Comparison of ENCODE assay signal across 15 cellular contexts in the genomic region with DNA sequence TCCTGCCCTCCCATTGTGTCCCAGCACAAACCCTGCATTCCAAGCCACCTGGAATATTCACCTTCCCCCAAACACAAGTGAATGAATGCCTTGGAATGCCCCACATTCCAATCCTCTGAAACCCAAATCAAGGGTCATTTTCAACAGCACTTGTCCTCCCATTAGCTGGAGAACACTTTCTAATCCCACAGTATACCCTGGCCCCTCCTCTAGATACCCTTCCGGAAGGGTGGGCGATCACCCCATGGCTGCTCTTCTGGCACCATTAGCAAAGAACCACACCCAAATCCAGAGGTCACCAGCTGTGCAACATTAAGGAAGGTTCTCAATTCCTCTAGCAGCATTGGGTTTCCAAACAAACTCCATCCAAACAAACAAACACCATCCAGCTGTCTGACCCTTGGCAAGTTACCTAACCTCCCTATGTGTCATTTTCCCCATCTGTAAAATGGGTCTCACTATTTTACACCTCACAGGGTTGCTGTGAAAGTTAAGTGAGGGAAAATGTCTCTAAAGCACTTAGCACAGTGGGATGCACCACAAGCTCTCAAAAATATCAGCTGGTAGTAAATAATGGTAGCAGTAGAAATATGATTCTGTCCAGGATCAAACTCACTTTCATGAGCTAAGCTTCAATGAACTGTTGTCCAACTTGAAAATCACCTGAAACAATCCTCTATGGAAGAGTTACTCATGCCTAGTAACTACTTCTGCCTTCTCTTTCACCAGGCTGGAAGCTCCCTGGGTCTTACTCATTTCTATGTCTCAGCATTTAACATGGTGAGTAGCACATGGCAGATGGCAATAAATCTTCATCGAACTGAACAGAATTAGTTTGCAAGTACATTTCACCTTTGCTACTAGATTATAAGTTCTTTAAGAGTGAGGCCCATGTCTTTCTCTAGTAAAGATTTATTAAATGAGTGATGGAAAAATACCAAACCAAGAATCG. TPM values are rescaled to one million over a fixed set of nuclear protein-coding genes. Genes with fewer than 3 reads are reported as not detected.
DNase-seq lines count a peak whose midpoint lies in the region; ATAC-seq, FAIRE-seq and TF ChIP-seq lines count a peak whose summit lies in the region.
"Had no signal": no experiment of that assay in that cellular context is flagged by ENCODE, and none has a peak within 500 bp of the region (broad histone marks: within the 10 kb centered on the region; RNA-seq: fewer than 3 reads in every experiment).

No MANE protein-coding gene starts in this region.

- H4K20me1 ChIP-seq in HepG2 (ENCODE audit: insufficient read depth, low read length) = no peaks in the 10 kb centered on the region

- H3K27ac ChIP-seq in HepG2 (ENCODE audit: extremely low read length, insufficient read depth, low read length) (no peak overlapping the region), right lobe of liver (no peak overlapping the region), ascending aorta (peak overlapping the region; percentile 54 to 99), vagina (peak overlapping the region; percentile 94)

- no TSS peak for BruUV-seq in HepG2 (replicated peaks; lab: Mats Ljungman, UMichigan)

- CTCF ChIA-PET in HepG2 (lab: Yijun Ruan, JAX; ENCODE audit: low intra/inter-chr PET ratio, low total read pairs) = no interaction called here

- H3K4me1 ChIP-seq in HepG2 (ENCODE audit: insufficient read depth, low read length) (peaks cover 96% of the 10 kb centered on the region), right lobe of liver (peaks cover 0 to 41% (median 19%) of the 10 kb centered on the region in 4 donors), ascending aorta (peaks cover 5 to 44% of the 10 kb centered on the region in 2 donors), vagina (peaks cover 76% of the 10 kb centered on the region)

- no peak overlapping the region for H3K27ac Mint-ChIP-seq in endothelial cell (ENCODE audit: unreplicated experiment)
- H3K27ac Mint-ChIP-seq: activated T-helper 2 cell treated with anti-CD3 and anti-CD28 coated beads, Interferon-gamma antibody, Interleukin-2, Interleukin-4, amounts not matched to agents 10 μg/mL and 5 μg/mL and 100 μg/mL, durations not matched to agents 14 hours and 24 hours and 36 hours had no signal

- peaks cover 4% of the 10 kb centered on the region for H3K36me3 Mint-ChIP-seq in endothelial cell (ENCODE audit: low read depth, unreplicated experiment)

- FAIRE-seq in HepG2 (lab: Jason Lieb, UNC) = no peak

- H3K4me3 ChIP-seq in HepG2 (replicated peaks in 1 of 3; ENCODE audit: insufficient read depth in 1 of 3, low read depth in 2 of 3, low read length in 3 of 3) (no peak overlapping the region; a peak in 1 of 6 replicates), right lobe of liver (no peak overlapping the region), ascending aorta (no peak overlapping the region), vagina (no peak overlapping the region)

- H3K9me3 Mint-ChIP-seq in endothelial cell (ENCODE audit: unreplicated experiment) = no peaks in the 10 kb centered on the region
- H3K9me3 Mint-ChIP-seq: activated T-helper 2 cell treated with anti-CD3 and anti-CD28 coated beads, Interferon-gamma antibody, Interleukin-2, Interleukin-4, amounts not matched to agents 10 μg/mL and 5 μg/mL and 100 μg/mL, durations not matched to agents 14 hours and 24 hours and 36 hours had no signal

- POLR2A ChIA-PET in HepG2 (lab: Yijun Ruan, JAX) = interaction anchor here (0.9 kb wide), 1 partner anchor 14 kb away, joined by 4 read pairs; no protein-coding TSS in a partner anchor

- WGBS in HepG2 (ENCODE audit: low lambda C conversion rate) = 68% methylated on average over 4 of the region's 4 CpGs
- WGBS in right lobe of liver (ENCODE audit: insufficient coverage, low coverage, low lambda C conversion rate, missing lambda C conversion rate) = 88% methylated on average over 3 of the region's 4 CpGs

- H3K79me2 ChIP-seq in HepG2 (ENCODE audit: insufficient read depth, low read length) = no peaks in the 10 kb centered on the region

- TF ChIP-seq CTCF in HepG2 (CRISPR knock-in tag; IDR thresholded peaks at IDR 0.05) = no peak
- no peak for TF ChIP-seq CTCF in right lobe of liver (IDR thresholded peaks at IDR 0.05)
- no peak for TF ChIP-seq CTCF in ascending aorta (IDR thresholded peaks at IDR 0.05)
- no peak for TF ChIP-seq CTCF in vagina (IDR thresholded peaks at IDR 0.05)
- TF ChIP-seq CTCF in endothelial cell (IDR thresholded peaks at IDR 0.05; ENCODE audit: unreplicated experiment) = no peak

- H3K36me3 ChIP-seq in HepG2 (replicated peaks in 1 of 2; ENCODE audit: control insufficient read depth in 1 of 2, insufficient read depth in 2 of 2, low read length in 2 of 2) = no peaks in the 10 kb centered on the region
- no peaks in the 10 kb centered on the region for H3K36me3 ChIP-seq in right lobe of liver
- H3K36me3 ChIP-seq in ascending aorta = no peaks in the 10 kb centered on the region
- no peaks in the 10 kb centered on the region for H3K36me3 ChIP-seq in vagina

- H2AFZ ChIP-seq in HepG2 (ENCODE audit: low read length) = no peak overlapping the region

- TF ChIP-seq EP300 in HepG2 (IDR thresholded peaks at IDR 0.05; ENCODE audit: low read depth in 2 of 2, low read length in 2 of 2) (no peak), HepG2 (CRISPR knock-in tag; IDR thresholded peaks at IDR 0.05; ENCODE audit: borderline replicate concordance) (no peak)

- H3K27me3 ChIP-seq in HepG2 (ENCODE audit: control insufficient read depth in 1 of 2, insufficient read depth in 2 of 2, low read length in 2 of 2) (peaks cover 0 to 13% of the 10 kb centered on the region in 2 experiments; a peak in 2 of 5 replicates), right lobe of liver (no peaks in the 10 kb centered on the region), ascending aorta (no peaks in the 10 kb centered on the region), vagina (no peaks in the 10 kb centered on the region)

- DNase-seq in HepG2 (ENCODE audit: low spot score) (no peak), right lobe of liver (no peak), ascending aorta (ENCODE audit: low spot score in 2 of 2) (no peak), islet precursor cell (peak; percentile 90), vagina (ENCODE audit: extremely low spot score in 2 of 2) (no peak), endothelial cell (ENCODE audit: low spot score) (no peak), NCI-H1417 treated with DMSO at 0.1 percent for 48 hours (lab: John Stamatoyannopoulos, UW) (no peak)
- DNase-seq: activated CD4-positive, CD25-positive, alpha-beta regulatory T cell; cerebellar nuclear complex; foreskin melanocyte; Kasumi-1; SHP77 treated with DMSO at 0.1 percent for 48 hours; stimulated activated naive CD4-positive, alpha-beta T cell had no signal

- H3K4me3 Mint-ChIP-seq in endothelial cell (ENCODE audit: unreplicated experiment) = no peak overlapping the region

- intact Hi-C loops in HepG2 (cut with micrococcal nuclease; ENCODE audit: unreplicated experiment) = no loop called here
- intact Hi-C loops in right lobe of liver (cut with DNase I) = loop anchor here in 1 of 2 donors (10.0 kb wide), 1 partner anchor 99 kb away; no protein-coding TSS in a partner anchor
- intact Hi-C loops in ascending aorta (cut with DNase I) = loop anchor here (2.0 kb wide), 2 partner anchors 27 to 43 kb away; no protein-coding TSS in a partner anchor
- intact Hi-C loops in vagina (cut with DNase I) = no loop called here

- peaks cover 61% of the 10 kb centered on the region for H3K4me1 Mint-ChIP-seq in endothelial cell (ENCODE audit: unreplicated experiment)

- TF ChIP-seq POLR2A in HepG2 (IDR thresholded peaks at IDR 0.05; ENCODE audit: insufficient read depth in 1 of 2, low read depth in 2 of 2, low read length in 2 of 2) = no peak
- no peak for TF ChIP-seq POLR2A in right lobe of liver (IDR thresholded peaks at IDR 0.05)
- no peak for TF ChIP-seq POLR2A in vagina (IDR thresholded peaks at IDR 0.05)

- in situ Hi-C loops in HepG2 (cut with HindIII; ENCODE audit: extremely low pct_ligation_motif_present, low pct_unique_long_range_greater_than_20kb) = loop anchor here (5.0 to 10.0 kb wide), 3 partner anchors 49 to 426 kb away; no protein-coding TSS in a partner anchor

- no peak for ATAC-seq in HepG2
- ATAC-seq in right lobe of liver = no peak
- ATAC-seq in GM18907 (IDR thresholded peaks at IDR 0.05; ENCODE audit: unreplicated experiment) = no peak

- H3K9me3 ChIP-seq in HepG2 (ENCODE audit: low read length) (no peaks in the 10 kb centered on the region), right lobe of liver (no peaks in the 10 kb centered on the region), ascending aorta (no peaks in the 10 kb centered on the region), vagina (no peaks in the 10 kb centered on the region)

- H3K4me2 ChIP-seq in HepG2 (ENCODE audit: low read depth, low read length) = no peak overlapping the region

- H3K27me3 Mint-ChIP-seq in endothelial cell (ENCODE audit: unreplicated experiment) = peaks cover 12% of the 10 kb centered on the region

- no peak for TF ChIP-seq RAD21 in HepG2 (CRISPR knock-in tag; IDR thresholded peaks at IDR 0.05)

- H3K9ac ChIP-seq in HepG2 (ENCODE audit: insufficient read depth, low read depth, low read length) = no peak overlapping the region

RNA-seq across cellular contexts. Expression of gene NUAK1, which starts 5.3 kb away (rescaled TPM):
- total RNA-seq in HepG2 (2016; rRNA removed; fragmentation: Illumina TruSeq; extraction: Trizol) (1.9 and 2.0 TPM in 2 replicates), right lobe of liver (10 to 100 TPM in 1 of 6 experiments, 1 to 10 TPM in 5; 2.0 to 11.0 (median 3.5) TPM), ascending aorta (29.7 TPM), vagina (22.8 TPM), endothelial cell (ENCODE audit: unreplicated experiment) (16.6 TPM)
- 0.20 and 1.1 TPM in 2 replicates for total RNA-seq in HepG2 (2016; cell fraction: cytosol; rRNA removed; fragmentation: Illumina TruSeq; extraction: Trizol; ENCODE audit: low read depth)
- total RNA-seq in HepG2 (2016; cell fraction: insoluble cytoplasmic fraction; rRNA removed; fragmentation: Illumina TruSeq; extraction: Trizol) = 1.7 and 2.1 TPM in 2 replicates
- 1.1 and 1.8 TPM in 2 replicates for total RNA-seq in HepG2 (2016; cell fraction: membrane; rRNA removed; fragmentation: Illumina TruSeq; extraction: Trizol)
- total RNA-seq in HepG2 (2016; cell fraction: nucleus; rRNA removed; fragmentation: Illumina TruSeq; extraction: Trizol) = 1.8 and 1.9 TPM in 2 replicates
- polyA plus RNA-seq in HepG2 (2011; rRNA removed) = 0.74 and 1.7 TPM in 2 replicates
- 0.79 and 1.2 TPM in 2 replicates for polyA plus RNA-seq in HepG2 (2011; cell fraction: cytosol; rRNA removed)
- 0.69 and 1.3 TPM in 2 replicates for polyA plus RNA-seq in HepG2 (2011; cell fraction: nucleus; rRNA removed)
- 0.40 and 1.4 TPM in 2 replicates for polyA plus RNA-seq in HepG2 (2012)
- polyA plus RNA-seq in HepG2 (2016; cell fraction: cytosol; fragmentation: Illumina TruSeq; extraction: Trizol; ENCODE audit: low read depth) = 0.08 and 0.11 TPM in 2 replicates
- polyA plus RNA-seq in HepG2 (2016; cell fraction: insoluble cytoplasmic fraction; fragmentation: Illumina TruSeq; extraction: Trizol; ENCODE audit: low read depth) = 1.7 TPM in 2 replicates
- 0.32 and 0.37 TPM in 2 replicates for polyA plus RNA-seq in HepG2 (2016; cell fraction: membrane; fragmentation: Illumina TruSeq; extraction: Trizol; ENCODE audit: low read depth)
- polyA plus RNA-seq in HepG2 (2016; cell fraction: nucleus; fragmentation: Illumina TruSeq; extraction: Trizol; ENCODE audit: insufficient read depth, low read depth) = 1.9 TPM in 2 replicates
- 2.5 and 4.9 TPM in 2 replicates for polyA minus RNA-seq in HepG2 (2011; rRNA and poly(A)+ RNA removed; ENCODE audit: low replicate concordance)
- 0.89 and 1.6 TPM in 2 replicates for polyA minus RNA-seq in HepG2 (2011; cell fraction: cytosol; rRNA and poly(A)+ RNA removed)
- 1.6 and 2.3 TPM in 2 replicates for polyA minus RNA-seq in HepG2 (2011; cell fraction: nucleus; rRNA and poly(A)+ RNA removed)

Comparison
In these comparisons a context has a peak if more than half of its experiments do, and no peak if none do; other contexts are left out.
1. H3K27ac ChIP-seq: peak in ascending aorta (2 of 2) and vagina (single experiment); none in HepG2 (single experiment) and right lobe of liver (0 of 3).